ENCODE assay signal across 12 cellular contexts in the genomic region with DNA sequence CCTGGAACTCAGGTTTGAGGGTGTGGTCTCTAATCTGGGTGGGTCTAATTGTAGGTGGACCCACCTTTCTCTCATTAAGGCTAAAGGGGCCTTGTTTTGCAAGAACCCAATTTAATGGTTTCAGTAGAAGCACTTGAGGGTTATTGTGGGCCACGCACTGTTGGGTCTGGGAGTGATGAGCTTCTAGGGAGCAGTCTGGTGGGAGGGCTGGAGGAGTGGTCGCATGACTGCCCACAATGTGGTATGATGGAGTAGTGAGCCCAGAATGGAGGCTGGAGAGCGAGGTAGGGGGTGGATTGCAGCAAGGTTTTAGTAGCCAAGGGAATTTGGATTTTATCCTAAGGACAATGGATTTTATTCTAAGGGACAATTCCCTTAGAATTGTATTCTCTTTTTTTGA. TPM values are rescaled to one million over a fixed set of nuclear protein-coding genes. Genes with fewer than 3 reads are reported as not detected.
DNase-seq lines count a peak whose midpoint lies in the region; ATAC-seq lines count a peak whose summit lies in the region.
"Had no signal": no experiment of that assay in that cellular context is flagged by ENCODE, and none has a peak within 500 bp of the region (broad histone marks: within the 10 kb centered on the region; RNA-seq: fewer than 3 reads in every experiment).

No MANE protein-coding gene starts in this region.

- H3K4me1 Mint-ChIP-seq in T-helper 1 cell treated with Interleukin-12 subunit alpha and Interleukin-12 subunit beta and Interleukin-4 antibody, amounts not matched to agents 30 μg/mL and 1 μg/mL, for 36 hours (ENCODE audit: low read depth): peaks cover 61% of the 10 kb centered on the region

- peak overlapping the region; percentile 95 for H3K27ac Mint-ChIP-seq in T-helper 1 cell treated with Interleukin-12 subunit alpha and Interleukin-12 subunit beta and Interleukin-4 antibody, amounts not matched to agents 30 μg/mL and 1 μg/mL, for 36 hours

- peaks cover 66% of the 10 kb centered on the region for H3K36me3 Mint-ChIP-seq in T-helper 1 cell treated with Interleukin-12 subunit alpha and Interleukin-12 subunit beta and Interleukin-4 antibody, amounts not matched to agents 30 μg/mL and 1 μg/mL, for 36 hours (ENCODE audit: low read depth)

- peaks cover 7% of the 10 kb centered on the region for H3K9me3 Mint-ChIP-seq in T-helper 1 cell treated with Interleukin-12 subunit alpha and Interleukin-12 subunit beta and Interleukin-4 antibody, amounts not matched to agents 30 μg/mL and 1 μg/mL, for 36 hours

- H3K27ac ChIP-seq in duodenal mucosa (ENCODE audit: low read depth, low read length): no peak overlapping the region

- H3K27me3 ChIP-seq in NT2/D1 (ENCODE audit: insufficient read depth, insufficient read length): no peaks in the 10 kb centered on the region
- no peaks in the 10 kb centered on the region for H3K27me3 ChIP-seq in duodenal mucosa (ENCODE audit: control insufficient read depth in 1 of 2, insufficient read depth in 2 of 2, low read length in 2 of 2)

- DNase-seq in T-helper 1 cell (no peak), NT2/D1 (ENCODE audit: low read depth, low spot score) (no peak), posterior vena cava (ENCODE audit: low spot score) (peak; percentile 23), NCI-H1694 (lab: John Stamatoyannopoulos, UW) (no peak), Right ventricle myocardium superior (no peak)
- DNase-seq: 8988T, KBM-7 had no signal

- H3K4me3 Mint-ChIP-seq in T-helper 1 cell treated with Interleukin-12 subunit alpha and Interleukin-12 subunit beta and Interleukin-4 antibody, amounts not matched to agents 30 μg/mL and 1 μg/mL, for 36 hours: peak overlapping the region; percentile 98

- H3K4me3 ChIP-seq in NT2/D1 (ENCODE audit: insufficient read length, low read depth) (no peak overlapping the region), duodenal mucosa (ENCODE audit: low read depth in 1 of 2, low read length in 2 of 2) (peak overlapping the region; percentile 90 to 97)

- ATAC-seq in HG03457 (IDR thresholded peaks at IDR 0.05; ENCODE audit: unreplicated experiment) (no peak), Right ventricle myocardium superior (ENCODE audit: poor library complexity) (no peak)

- H3K36me3 ChIP-seq in NT2/D1 (ENCODE audit: insufficient read depth, insufficient read length, low read length): peaks cover 47% of the 10 kb centered on the region
- peaks cover 17 to 34% of the 10 kb centered on the region in 2 donors for H3K36me3 ChIP-seq in duodenal mucosa (ENCODE audit: control insufficient read depth in 1 of 2, insufficient read depth in 2 of 2, low read length in 2 of 2)

- H3K9ac ChIP-seq in NT2/D1 (ENCODE audit: insufficient read length, low read depth): peak overlapping the region; percentile 17
- H3K9ac ChIP-seq in duodenal mucosa (ENCODE audit: low read depth in 1 of 2, low read length in 2 of 2): no peak overlapping the region

- H3K27me3 Mint-ChIP-seq in T-helper 1 cell treated with Interleukin-12 subunit alpha and Interleukin-12 subunit beta and Interleukin-4 antibody, amounts not matched to agents 30 μg/mL and 1 μg/mL, for 36 hours (ENCODE audit: low read depth): no peaks in the 10 kb centered on the region

- peaks cover 2% of the 10 kb centered on the region for H3K4me1 ChIP-seq in NT2/D1 (ENCODE audit: insufficient read depth, insufficient read length)
- H3K4me1 ChIP-seq in duodenal mucosa (ENCODE audit: control insufficient read depth in 1 of 2, insufficient read depth in 2 of 2, low read length in 2 of 2): peaks cover 19 to 23% of the 10 kb centered on the region in 2 donors

- intact Hi-C loops in posterior vena cava (cut with DNase I): no loop called here
- intact Hi-C loops in Right ventricle myocardium superior (cut with DNase I): no loop called here

- peaks cover 16% of the 10 kb centered on the region for H3K9me3 ChIP-seq in NT2/D1 (ENCODE audit: insufficient read depth, low read length)
- H3K9me3 ChIP-seq in duodenal mucosa (ENCODE audit: control insufficient read depth in 1 of 2, low read length in 2 of 2): no peaks in the 10 kb centered on the region

RNA-seq across cellular contexts. Expression of gene TATDN2, which starts 2.7 kb away (rescaled TPM):
- total RNA-seq in posterior vena cava: 10 to 100 TPM; 22.2 to 25.3 TPM
- total RNA-seq in Right ventricle myocardium superior: 16.4 TPM

RNA-seq across cellular contexts. Expression of gene GHRL, which starts 41.7 kb away (rescaled TPM):
- 1 to 10 TPM; 1.0 to 1.2 TPM for total RNA-seq in posterior vena cava
- total RNA-seq in Right ventricle myocardium superior: not detected
- total RNA-seq: NCI-H460, pulmonary artery endothelial cell had no signal
